8 cellular contexts compared by ENCODE assay signal in the genomic region with DNA sequence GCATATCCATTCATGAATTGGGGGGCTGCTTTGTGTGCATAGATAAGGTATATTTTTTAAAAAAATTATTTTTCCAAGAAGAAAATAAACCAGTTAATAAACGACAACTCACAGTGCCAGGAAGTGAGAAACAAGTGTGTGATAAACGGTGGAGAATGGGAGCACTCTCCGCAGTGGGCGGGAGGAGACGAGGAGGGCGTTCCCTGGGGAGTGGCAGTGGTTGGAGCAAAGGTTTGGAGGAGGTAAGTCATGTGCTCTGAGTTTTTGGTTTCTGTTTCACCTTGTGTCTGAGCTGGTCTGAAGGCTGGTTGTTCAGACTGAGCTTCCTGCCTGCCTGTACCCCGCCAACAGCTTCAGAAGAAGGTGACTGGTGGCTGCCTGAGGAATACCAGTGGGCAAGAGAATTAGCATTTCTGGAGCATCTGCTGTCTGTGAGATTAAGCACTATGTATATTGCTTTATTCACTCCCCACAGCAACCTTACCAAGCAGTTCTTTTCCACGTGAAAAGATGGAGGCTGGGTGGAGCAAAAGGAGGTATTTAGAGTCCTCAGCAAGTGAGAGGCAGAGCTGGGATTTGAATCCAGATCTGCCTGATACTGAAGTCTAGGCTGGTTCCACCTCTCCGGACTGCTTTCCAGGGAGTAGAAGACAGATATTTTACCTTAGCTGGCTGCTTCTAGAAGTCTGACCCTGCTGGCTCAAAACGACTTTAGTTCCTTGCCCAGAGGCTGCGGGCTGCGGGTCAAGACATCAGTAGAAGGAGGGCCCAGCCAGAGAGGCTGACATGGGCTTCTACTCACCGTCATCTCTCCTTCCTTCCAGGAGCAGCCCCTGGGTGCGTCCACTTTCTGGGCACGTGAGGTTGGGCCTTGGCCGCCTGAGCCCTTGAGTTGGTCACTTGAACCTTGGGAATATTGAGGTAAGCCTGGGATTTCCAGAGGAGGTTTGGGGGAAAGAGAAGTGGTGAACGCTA. TPM values are rescaled to one million over a fixed set of nuclear protein-coding genes. Genes with fewer than 3 reads are reported as not detected.
DNase-seq lines count a peak whose midpoint lies in the region; ATAC-seq, FAIRE-seq and TF ChIP-seq lines count a peak whose summit lies in the region.

No MANE protein-coding gene starts in this region.

- no peak overlapping the region for H3K27ac ChIP-seq in endothelial cell of umbilical vein (ENCODE audit: insufficient read depth, low read depth, low read length)
- H3K27ac ChIP-seq in neutrophil, result peak overlapping the region; percentile 85
- peak overlapping the region; percentile 68 to 85 (median 82) for H3K27ac ChIP-seq in upper lobe of left lung

- H3K4me3 ChIP-seq in endothelial cell of umbilical vein (replicated peaks in 1 of 3; ENCODE audit: insufficient read depth in 1 of 3, low read depth in 1 of 3, low read length in 3 of 3), result no peak overlapping the region
- H3K4me3 ChIP-seq in neutrophil (ENCODE audit: low read depth in 1 of 2, low read length in 1 of 2), result peak overlapping the region; percentile 62 to 63
- H3K4me3 ChIP-seq in upper lobe of left lung, result peak overlapping the region; percentile 2 to 54 (median 45)

- CTCF ChIA-PET in endothelial cell of umbilical vein (lab: Charles Lee), result interaction anchor here (1.0 to 3.4 kb wide), 13 partner anchors 13 to 389 kb away, joined by 3 to 331 read pairs (median 27); a partner anchor contains a TSS

- no peak for TF ChIP-seq EP300 in upper lobe of left lung (IDR thresholded peaks at IDR 0.05)

- TF ChIP-seq POLR2A in endothelial cell of umbilical vein (IDR thresholded peaks at IDR 0.05; ENCODE audit: low read depth, low read length) (no peak), upper lobe of left lung (IDR thresholded peaks at IDR 0.05) (peak in 2 of 4 donors; percentile 36 to 76)

- H3K27me3 ChIP-seq in endothelial cell of umbilical vein (ENCODE audit: control insufficient read depth in 2 of 2, insufficient read depth in 2 of 2, low read length in 2 of 2) (no peaks in the 10 kb centered on the region), neutrophil (no peaks in the 10 kb centered on the region), upper lobe of left lung (no peaks in the 10 kb centered on the region)

- BruUV-seq in endothelial cell of umbilical vein (replicated peaks; lab: Mats Ljungman, UMichigan), result no TSS peak

- ATAC-seq in GM19324 (IDR thresholded peaks at IDR 0.05; ENCODE audit: low FRiP score, unreplicated experiment) (peak; percentile 84), HG03432 (IDR thresholded peaks at IDR 0.05; ENCODE audit: unreplicated experiment) (peak; percentile 93), upper lobe of left lung (ENCODE audit: low FRiP score in 2 of 2) (peak; percentile 88 to 97)

- peak; percentile 93 for DNase-seq in CD1c-positive myeloid dendritic cell (ENCODE audit: extremely low spot score)
- peak; percentile 78 for DNase-seq in NCI-H526 (lab: John Stamatoyannopoulos, UW)
- DNase-seq in activated CD4-positive, alpha-beta T cell treated with anti-CD3 and anti-CD28 coated beads, Interleukin-2, amount 50 U/mL, for 4 hours, result peak; percentile 79 to 83
- DNase-seq in endothelial cell of umbilical vein (ENCODE audit: low read depth, low spot score), result no peak
- DNase-seq in upper lobe of left lung, result peak in 1 of 2 donors; percentile 91

- H3K4me2 ChIP-seq in endothelial cell of umbilical vein (ENCODE audit: insufficient read depth, low read length), result no peak overlapping the region

- FAIRE-seq in endothelial cell of umbilical vein (lab: Jason Lieb, UNC), result no peak

- no peaks in the 10 kb centered on the region for H3K79me2 ChIP-seq in endothelial cell of umbilical vein (ENCODE audit: control insufficient read depth, insufficient read depth, low read length)

- H3K36me3 ChIP-seq in endothelial cell of umbilical vein (ENCODE audit: control insufficient read depth in 2 of 2, extremely low read depth in 1 of 2, insufficient read depth in 2 of 2, low read length in 2 of 2) (no peaks in the 10 kb centered on the region), neutrophil (no peaks in the 10 kb centered on the region), upper lobe of left lung (no peaks in the 10 kb centered on the region)

- H3K9me3 ChIP-seq in endothelial cell of umbilical vein (replicated peaks; ENCODE audit: control insufficient read depth, insufficient read depth, low read length) (no peaks in the 10 kb centered on the region), neutrophil (no peaks in the 10 kb centered on the region), upper lobe of left lung (no peaks in the 10 kb centered on the region)

- H2AFZ ChIP-seq in endothelial cell of umbilical vein (ENCODE audit: low read depth, low read length), result peak overlapping the region; percentile 45

- POLR2A ChIA-PET in endothelial cell of umbilical vein (lab: Charles Lee), result no interaction called here

- intact Hi-C loops in endothelial cell of umbilical vein (cut with micrococcal nuclease), result loop anchor here (2.0 kb wide), 1 partner anchor 115 kb away; no protein-coding TSS in a partner anchor

- no peak overlapping the region for H3K9ac ChIP-seq in endothelial cell of umbilical vein (replicated peaks; ENCODE audit: extremely low read depth, insufficient read depth, low read length)

- peaks cover 9% of the 10 kb centered on the region for H3K4me1 ChIP-seq in endothelial cell of umbilical vein (ENCODE audit: control insufficient read depth, extremely low read depth, insufficient read depth, low read length)
- peaks cover 60 to 67% of the 10 kb centered on the region in 2 experiments for H3K4me1 ChIP-seq in neutrophil (ENCODE audit: control insufficient read depth in 1 of 2, insufficient read depth in 1 of 2, low read depth in 1 of 2, low read length in 1 of 2)
- peaks cover 43 to 65% (median 55%) of the 10 kb centered on the region in 4 donors for H3K4me1 ChIP-seq in upper lobe of left lung

- H4K20me1 ChIP-seq in endothelial cell of umbilical vein (replicated peaks; ENCODE audit: control insufficient read depth, extremely low read depth, insufficient read depth, low read length), result no peaks in the 10 kb centered on the region

- TF ChIP-seq CTCF in endothelial cell of umbilical vein (IDR thresholded peaks at IDR 0.05; ENCODE audit: extremely low read depth in 1 of 2, insufficient read depth in 1 of 2, low read depth in 1 of 2, low read length in 2 of 2) (no peak), neutrophil (IDR thresholded peaks at IDR 0.05) (peak; percentile 63), upper lobe of left lung (IDR thresholded peaks at IDR 0.05) (peak in 1 of 6 experiments; percentile 18)

- 37 to 46% methylated on average over 17 of the region's 17 CpGs for whole genome bisulfite sequencing in upper lobe of left lung, 2 donors

- no peaks in the 10 kb centered on the region for H3K9me1 ChIP-seq in endothelial cell of umbilical vein (replicated peaks; ENCODE audit: control insufficient read depth, extremely low read depth, insufficient read depth, low read length)

- dilution Hi-C loops in endothelial cell of umbilical vein (cut with MboI; ENCODE audit: extremely low pct_ligation_motif_present, low sequenced_read_pairs), result no loop called here

TF ChIP-seq in endothelial cell of umbilical vein, 7 proteins besides CTCF, POLR2A, EP300 and RAD21:
- no peak for TF ChIP-seq GATA2 (IDR thresholded peaks at IDR 0.05; ENCODE audit: insufficient read depth, insufficient read length, low read depth, low read length)
- TF ChIP-seq EZH2 (IDR thresholded peaks at IDR 0.05; ENCODE audit: borderline replicate concordance, low read depth, low read length, severe bottlenecking), result no peak
- no peak for TF ChIP-seq FOS (IDR thresholded peaks at IDR 0.05; ENCODE audit: borderline replicate concordance, insufficient read depth, low read length)

RNA-seq across cellular contexts. Expression of a gene that starts 26.9 kb away (rescaled TPM):
- total RNA-seq in endothelial cell of umbilical vein (5.8 and 8.8 TPM in 2 replicates), upper lobe of left lung (10 to 100 TPM; 23.7 to 81.7 (median 40.6) TPM)
- polyA plus RNA-seq in endothelial cell of umbilical vein, result 3.5 and 5.3 TPM in 2 replicates
- 4.4 and 9.6 TPM in 2 replicates for polyA plus RNA-seq in endothelial cell of umbilical vein (2011; cell fraction: cytosol; rRNA removed)
- polyA plus RNA-seq in endothelial cell of umbilical vein (2011; cell fraction: nucleus; rRNA removed), result 17.3 and 17.7 TPM in 2 replicates
- polyA plus RNA-seq in endothelial cell of umbilical vein (2012), result 7.0 and 9.0 TPM in 2 replicates
- 1.6 and 4.6 TPM in 2 replicates for polyA minus RNA-seq in endothelial cell of umbilical vein
- polyA minus RNA-seq in endothelial cell of umbilical vein (2011; cell fraction: cytosol; rRNA and poly(A)+ RNA removed), result 10.7 TPM
- 3.8 and 4.2 TPM in 2 replicates for polyA minus RNA-seq in endothelial cell of umbilical vein (2011; cell fraction: nucleus; rRNA and poly(A)+ RNA removed)

RNA-seq across cellular contexts. Expression of a gene that starts 50.5 kb away (rescaled TPM):
- total RNA-seq in endothelial cell of umbilical vein (31.1 and 37.6 TPM in 2 replicates), upper lobe of left lung (10 to 100 TPM; 21.1 to 67.1 (median 29.9) TPM)
- polyA plus RNA-seq in endothelial cell of umbilical vein, result 15.7 and 16.4 TPM in 2 replicates
- 12.2 and 15.1 TPM in 2 replicates for polyA plus RNA-seq in endothelial cell of umbilical vein (2011; cell fraction: cytosol; rRNA removed)
- polyA plus RNA-seq in endothelial cell of umbilical vein (2011; cell fraction: nucleus; rRNA removed), result 37.5 and 37.8 TPM in 2 replicates
- 13.6 and 15.2 TPM in 2 replicates for polyA plus RNA-seq in endothelial cell of umbilical vein (2012)
- 41.1 and 46.4 TPM in 2 replicates for polyA minus RNA-seq in endothelial cell of umbilical vein
- polyA minus RNA-seq in endothelial cell of umbilical vein (2011; cell fraction: cytosol; rRNA and poly(A)+ RNA removed), result 2.8 TPM
- 26.4 and 37.2 TPM in 2 replicates for polyA minus RNA-seq in endothelial cell of umbilical vein (2011; cell fraction: nucleus; rRNA and poly(A)+ RNA removed)

Comparison
In these comparisons a context has a peak if more than half of its experiments do, and no peak if none do; other contexts are left out.
1. H3K4me3 ChIP-seq: peak in neutrophil (2 of 2) and upper lobe of left lung (4 of 4); none in endothelial cell of umbilical vein (0 of 3).
2. Peak in every context shown above with its lines, with median percentiles within 50 percentile points of each other: ATAC-seq.